In the genomic region with DNA sequence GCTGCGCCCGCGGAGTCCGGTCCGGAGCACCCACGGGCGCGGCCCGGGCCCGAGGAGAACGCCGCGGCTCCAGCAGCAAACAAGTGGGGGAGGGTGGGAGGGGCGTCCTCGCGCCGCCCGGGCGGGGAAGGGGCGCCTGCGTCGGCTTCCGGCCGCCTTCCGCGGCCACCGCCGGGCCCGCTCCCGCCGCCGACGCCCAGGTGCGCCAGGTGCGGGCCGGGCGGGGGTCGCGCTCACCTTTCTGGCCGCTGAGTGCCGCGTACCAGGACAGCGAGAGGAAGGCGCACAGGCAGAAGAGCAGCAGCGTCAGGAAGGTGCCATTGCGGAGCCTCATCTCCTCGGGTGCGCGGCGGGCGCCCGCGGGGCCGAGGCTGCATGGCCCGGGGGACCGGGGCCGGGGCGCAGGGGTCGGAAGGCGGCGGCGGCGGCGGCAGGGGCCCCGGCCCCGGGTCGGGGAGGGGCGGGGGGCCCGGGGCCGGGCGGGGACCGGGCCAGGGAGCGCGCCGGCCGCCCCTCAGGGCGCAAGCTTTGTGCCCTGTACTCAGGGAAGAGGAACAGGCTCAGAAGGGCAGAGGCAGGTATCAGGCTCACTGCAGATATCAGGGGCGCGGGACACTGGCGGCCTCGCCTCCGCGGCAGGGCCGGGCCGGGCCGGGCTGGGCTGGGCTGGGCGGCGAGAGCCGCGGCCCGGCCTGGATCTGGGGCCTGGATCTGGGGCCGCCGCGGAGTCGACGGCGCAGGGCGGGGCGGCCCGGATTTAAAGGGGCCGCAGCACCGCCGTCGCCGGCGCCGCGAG, we compare ENCODE assay signal across 8 cellular contexts. TPM values are rescaled to one million over a fixed set of nuclear protein-coding genes. Genes with fewer than 3 reads are reported as not detected.
DNase-seq lines count a peak whose midpoint lies in the region; ATAC-seq and TF ChIP-seq lines count a peak whose summit lies in the region.

Gene MGAT4B, minus strand, starts transcription at position 617 of the 796 bp plus-strand sequence. Its CDS starts 283 bp downstream, at position 334.

- peaks cover 28% of the 10 kb centered on the region for H3K4me1 Mint-ChIP-seq in osteocyte (ENCODE audit: unreplicated experiment)

- H3K27ac ChIP-seq in HUES48 (ENCODE audit: low read depth, low read length) (peak within 1 kb of the TSS; percentile 61), adrenal gland (peak within 1 kb of the TSS; percentile 14 to 93 (median 88))

- H3K9me3 Mint-ChIP-seq in osteocyte (ENCODE audit: unreplicated experiment) = no peaks in the 10 kb centered on the region

- DNase-seq in EL (peak; percentile 74), adrenal gland (peak; percentile 75 to 85 (median 78)), cardiac septum (ENCODE audit: low spot score) (peak; percentile 90), osteocyte (ENCODE audit: extremely low spot score, unreplicated experiment) (no peak), NCI-H1694 treated with DMSO at 0.1 percent for 48 hours (lab: John Stamatoyannopoulos, UW) (no peak)

- H3K4me3 Mint-ChIP-seq in osteocyte (ENCODE audit: unreplicated experiment) = peak within 1 kb of the TSS; percentile 72

- peak within 1 kb of the TSS; percentile 72 for H3K4me3 ChIP-seq in HUES48 (ENCODE audit: low read depth, low read length)
- peak within 1 kb of the TSS; percentile 24 to 84 (median 68) for H3K4me3 ChIP-seq in adrenal gland

- peak; percentile 56 for ATAC-seq in GM21526 (IDR thresholded peaks at IDR 0.05; ENCODE audit: low FRiP score, unreplicated experiment)

- H3K27ac Mint-ChIP-seq in osteocyte (ENCODE audit: unreplicated experiment) = peak within 1 kb of the TSS; percentile 50

- peaks cover 25% of the 10 kb centered on the region for H3K4me1 ChIP-seq in HUES48 (ENCODE audit: control insufficient read depth, insufficient read depth, low read length)
- H3K4me1 ChIP-seq in adrenal gland (replicated peaks in 1 of 2) = peaks cover 37 to 48% of the 10 kb centered on the region in 2 donors

- H3K27me3 ChIP-seq in HUES48 (ENCODE audit: control insufficient read depth, insufficient read depth, low read length) (no peaks in the 10 kb centered on the region), adrenal gland (no peaks in the 10 kb centered on the region)

- peak within 1 kb of the TSS; percentile 66; the same call in 1 of the 2 replicates for H3K9ac ChIP-seq in HUES48 (ENCODE audit: low read depth, low read length)

- H3K36me3 ChIP-seq in HUES48 (ENCODE audit: control insufficient read depth, insufficient read depth, low read length) (no peaks in the 10 kb centered on the region), adrenal gland (replicated peaks in 1 of 2) (peaks cover 0 to under 1% of the 10 kb centered on the region in 2 donors)

- WGBS in adrenal gland, 4 donors = 0 to 3% (median 0%) methylated on average over 11 to 104 of the region's 108 CpGs

- peaks cover 10% of the 10 kb centered on the region for H3K36me3 Mint-ChIP-seq in osteocyte (ENCODE audit: unreplicated experiment)

- TF ChIP-seq CTCF in adrenal gland (IDR thresholded peaks at IDR 0.05) (peak in 1 of 6 experiments; percentile 5), osteocyte (IDR thresholded peaks at IDR 0.05) (no peak)

- H3K9me3 ChIP-seq in HUES48 (ENCODE audit: control insufficient read depth, insufficient read depth, low read length) (no peaks in the 10 kb centered on the region), adrenal gland (replicated peaks in 1 of 3) (no peaks in the 10 kb centered on the region)

- H3K27me3 Mint-ChIP-seq in osteocyte (ENCODE audit: unreplicated experiment) = no peaks in the 10 kb centered on the region

- intact Hi-C loops in adrenal gland (cut with DNase I) (loop anchor here in 1 of 2 donors (10.0 kb wide), 2 partner anchors 48 to 98 kb away; partner anchors contain the start of genes MRNIP and TBC1D9B), cardiac septum (cut with DNase I) (loop anchor here (1.0 to 5.0 kb wide), 2 partner anchors 15 to 101 kb away; partner anchors contain the start of gene TBC1D9B)

- TF ChIP-seq POLR2A in Raji (IDR thresholded peaks at IDR 0.05; ENCODE audit: insufficient read depth, low read depth, low read length) = peak; percentile 81
- peak; percentile 72 to 75 for TF ChIP-seq POLR2A in adrenal gland (IDR thresholded peaks at IDR 0.05)

RNA-seq across cellular contexts. Expression of gene MGAT4B, which starts in this region (rescaled TPM):
- total RNA-seq in adrenal gland (100 to 1,000 TPM in 7 of 8 donors, 10 to 100 TPM in 1; 93.3 to 242 (median 223) TPM), cardiac septum (160 TPM), osteocyte (185 and 198 TPM in 2 replicates)
- polyA plus RNA-seq in adrenal gland = 100 to 1,000 TPM in 2 of 3 donors, 10 to 100 TPM in 1; 80.5 to 192 (median 122) TPM

Comparison
In these comparisons a context has a peak if more than half of its experiments do, and no peak if none do; other contexts are left out.
1. DNase-seq: peak in EL (single experiment), adrenal gland (7 of 7) and cardiac septum (single experiment); none in osteocyte (single experiment) and NCI-H1694 treated with DMSO at 0.1 percent for 48 hours (single experiment).